In genomic region chr10:62244785-62245595, GRCh38 we compare ENCODE assay signal across 8 cellular contexts.
A peak's percentile ranks its signal among the peaks of the same experiment; 100 is the strongest.
DNase-seq lines count a peak whose midpoint lies in the region; ATAC-seq lines count a peak whose summit lies in the region.

No MANE protein-coding gene starts in this region.

- H3K4me1 ChIP-seq in BLaER1 treated with 17β-estradiol and CSF1 and Interleukin-3, amounts not matched to agents 10 nM and 100 nM: peaks cover 21 to 69% (median 54%) of the 10 kb centered on the region in 10 experiments

- no peaks in the 10 kb centered on the region for H3K9me3 ChIP-seq in BLaER1 treated with 17β-estradiol and CSF1 and Interleukin-3, amounts not matched to agents 10 nM and 100 nM (replicated peaks in 1 of 11)

- no peaks in the 10 kb centered on the region for H3K27me3 ChIP-seq in BLaER1 treated with 17β-estradiol and CSF1 and Interleukin-3, amounts not matched to agents 10 nM and 100 nM

- H4K20me1 ChIP-seq in BLaER1 treated with 17β-estradiol and CSF1 and Interleukin-3, amounts not matched to agents 10 nM and 100 nM: no peaks in the 10 kb centered on the region

- peak overlapping the region; percentile 34 to 90 (median 80); a peak in 21 of 22 replicates for H3K4me2 ChIP-seq in BLaER1 treated with 17β-estradiol and CSF1 and Interleukin-3, amounts not matched to agents 10 nM and 100 nM

- peak overlapping the region in 8 of 10 experiments; percentile 50 to 70 (median 61); a peak in 15 of 20 replicates for H3K4me3 ChIP-seq in BLaER1 treated with 17β-estradiol and CSF1 and Interleukin-3, amounts not matched to agents 10 nM and 100 nM

- peak; percentile 53 for ATAC-seq in GM18511 (IDR thresholded peaks at IDR 0.05; ENCODE audit: unreplicated experiment)
- ATAC-seq in HG03045 (IDR thresholded peaks at IDR 0.05; ENCODE audit: unreplicated experiment): peak; percentile 65
- no peak for ATAC-seq in GM21360 (IDR thresholded peaks at IDR 0.05; ENCODE audit: unreplicated experiment)

- H3K27ac ChIP-seq in BLaER1 treated with 17β-estradiol and CSF1 and Interleukin-3, amounts not matched to agents 10 nM and 100 nM: peak overlapping the region; percentile 89 to 100 (median 96); a peak in 21 of 22 replicates

- DNase-seq in NCI-H345 (lab: John Stamatoyannopoulos, UW): peak; percentile 42
- peak; percentile 36 for DNase-seq in activated CD8-positive, alpha-beta memory T cell treated with anti-CD3 and anti-CD28 coated beads, Interleukin-2, amount 50 U/mL, for 4 hours
- DNase-seq in fibroblast of peridontal ligament (ENCODE audit: extremely low read depth): peak; percentile 89
- peak in 36 of 56 donors; percentile 0 to 65 (median 13) for DNase-seq in nucleus accumbens (lab: John Stamatoyannopoulos, UW)

- peak overlapping the region; percentile 72 to 93 (median 87) for H3K9ac ChIP-seq in BLaER1 treated with 17β-estradiol and CSF1 and Interleukin-3, amounts not matched to agents 10 nM and 100 nM

- peaks cover 0 to 4% (median 0%) of the 10 kb centered on the region in 11 experiments; a peak in 3 of 22 replicates for H3K36me3 ChIP-seq in BLaER1 treated with 17β-estradiol and CSF1 and Interleukin-3, amounts not matched to agents 10 nM and 100 nM

Comparison
In these comparisons a context has a peak if more than half of its experiments do, and no peak if none do; other contexts are left out.
1. DNase-seq: peak in every context shown above with its lines; median percentile 89 in fibroblast of peridontal ligament; 42 in NCI-H345; 36 in activated CD8-positive, alpha-beta memory T cell treated with anti-CD3 and anti-CD28 coated beads, Interleukin-2, amount 50 U/mL, for 4 hours; 13 in nucleus accumbens.